19 cellular contexts compared by ENCODE assay signal in genomic region chr20:14481863-14482262, GRCh38.
A peak's percentile ranks its signal among the peaks of the same experiment; 100 is the strongest.
DNase-seq lines count a peak whose midpoint lies in the region; ATAC-seq and TF ChIP-seq lines count a peak whose summit lies in the region.
"Had no signal": no experiment of that assay in that cellular context is flagged by ENCODE, and none has a peak within 500 bp of the region (broad histone marks: within the 10 kb centered on the region; RNA-seq: fewer than 3 reads in every experiment).

No MANE protein-coding gene starts in this region.

- WGBS in body of pancreas, 2 donors = 83 to 94% methylated on average over 3 of the region's 3 CpGs

- H3K27ac ChIP-seq in substantia nigra (ENCODE audit: low read depth, low read length, poor library complexity, severe bottlenecking) (no peak overlapping the region), body of pancreas (no peak overlapping the region)
- H3K27ac ChIP-seq: ascending aorta, stomach had no signal

- no peak for TF ChIP-seq POLR2A in body of pancreas (IDR thresholded peaks at IDR 0.05)

- no peaks in the 10 kb centered on the region for H3K36me3 ChIP-seq in body of pancreas (replicated peaks in 1 of 2; ENCODE audit: insufficient read depth in 1 of 2, low read depth in 2 of 2)
- H3K36me3 ChIP-seq: ascending aorta, stomach had no signal

- H3K4me3 ChIP-seq in retinal pigment epithelial cell (ENCODE audit: low read length) (no peak overlapping the region), body of pancreas (no peak overlapping the region)
- H3K4me3 ChIP-seq: ascending aorta, stomach had no signal

- H3K9me3 ChIP-seq in body of pancreas = no peaks in the 10 kb centered on the region
- H3K9me3 ChIP-seq: ascending aorta, stomach had no signal

- DNase-seq in GM03348 (ENCODE audit: low spot score) (peak; percentile 48), T1000 (lab: John Stamatoyannopoulos, UW) (peak; percentile 2), fibroblast of gingiva (ENCODE audit: low read depth) (peak; percentile 80), retinal pigment epithelial cell (ENCODE audit: low read depth) (peak; percentile 76), substantia nigra (lab: John Stamatoyannopoulos, UW) (no peak), body of pancreas (no peak), middle frontal gyrus (ENCODE audit: extremely low spot score, low spot score) (no peak)
- DNase-seq: activated CD4-positive, alpha-beta memory T cell treated with anti-CD3 and anti-CD28 coated beads for 36 hours; CD8-positive, alpha-beta T cell; effector CD4-positive, alpha-beta T cell; head of caudate nucleus; Karpas-422; NCI-H446 treated with DMSO at 0.1 percent for 48 hours; posterior cingulate gyrus; stimulated activated CD4-positive, alpha-beta T cell treated with anti-CD3 and anti-CD28 coated beads, Interleukin-12 subunit alpha, Interleukin-12 subunit beta, amount 100 ng/mL, for 4 hours; stomach had no signal

- no peaks in the 10 kb centered on the region for H3K4me1 ChIP-seq in body of pancreas
- H3K4me1 ChIP-seq: ascending aorta, stomach had no signal

- no peaks in the 10 kb centered on the region for H3K27me3 ChIP-seq in body of pancreas
- H3K27me3 ChIP-seq: ascending aorta, stomach had no signal

- ATAC-seq in body of pancreas (no peak), GM18520 (IDR thresholded peaks at IDR 0.05; ENCODE audit: unreplicated experiment) (no peak)
- ATAC-seq: CD8-positive, alpha-beta T cell; HCT116 had no signal

- intact Hi-C loops in body of pancreas (cut with DNase I) = no loop called here

- TF ChIP-seq CTCF in retinal pigment epithelial cell (conservative IDR thresholded peaks at IDR 0.05; ENCODE audit: low read depth, low read length) (no peak), body of pancreas (IDR thresholded peaks at IDR 0.05) (no peak)

Comparison
In these comparisons a context has a peak if more than half of its experiments do, and no peak if none do; other contexts are left out.
1. DNase-seq: peak in GM03348 (single experiment), T1000 (single experiment), fibroblast of gingiva (single experiment) and retinal pigment epithelial cell (single experiment); none in substantia nigra (0 of 49), body of pancreas (0 of 4) and middle frontal gyrus (single experiment).